Comparison of ENCODE assay signal across 8 cellular contexts in the genomic region with DNA sequence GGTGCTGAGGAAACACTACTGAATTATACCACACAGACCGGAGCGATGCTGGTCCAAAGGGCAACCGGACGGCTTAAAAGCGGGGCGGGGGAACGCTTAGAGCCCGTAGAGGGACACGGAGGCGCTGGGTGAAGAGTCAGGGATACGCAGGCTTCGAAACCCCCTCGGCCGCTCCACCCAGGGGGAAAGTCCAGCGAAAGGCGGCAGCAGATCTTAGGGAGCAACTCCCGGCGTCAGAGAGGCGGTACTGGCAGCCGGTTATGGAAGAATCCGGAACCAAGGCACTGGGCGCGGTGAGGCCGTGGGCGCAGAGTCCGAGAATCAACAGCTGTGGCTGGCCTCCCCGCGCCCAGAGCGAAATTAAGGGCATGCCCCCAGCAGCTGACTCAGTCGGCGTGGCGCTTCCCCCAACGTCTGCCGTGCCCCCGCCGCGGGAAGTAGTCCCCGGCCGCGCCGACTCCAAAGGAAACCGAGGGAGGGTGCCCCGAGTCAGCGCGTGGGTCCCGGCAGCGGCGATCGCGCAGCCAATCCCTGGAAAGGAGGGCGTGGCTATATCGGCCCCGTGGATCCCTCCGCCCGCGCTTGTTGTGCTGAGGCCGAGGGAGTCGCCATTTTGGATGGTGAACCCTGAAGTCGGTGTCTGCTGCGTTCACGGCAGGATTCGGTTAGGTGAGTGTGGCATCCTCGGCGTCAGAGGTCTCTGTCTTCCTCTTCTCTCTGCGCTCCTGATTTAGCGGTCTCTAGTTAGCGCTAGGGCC. TPM values are rescaled to one million over a fixed set of nuclear protein-coding genes. Genes with fewer than 3 reads are reported as not detected.
DNase-seq lines count a peak whose midpoint lies in the region; ATAC-seq and TF ChIP-seq lines count a peak whose summit lies in the region.

IST1 (plus strand) TSS at position 611 of the 758 bp plus-strand sequence. CDS start 20,110 bp downstream, outside the sequence.

- H3K9me2 ChIP-seq in GM23338 (ENCODE audit: insufficient read depth), result no peaks in the 10 kb centered on the region

- H3K4me3 Mint-ChIP-seq in GM23338 (peak within 1 kb of the TSS; percentile 97), nephron (peak within 1 kb of the TSS; percentile 93 to 99 (median 99))
- H3K4me3 Mint-ChIP-seq in stimulated activated naive CD8-positive, alpha-beta T cell treated with anti-CD3 and anti-CD28 coated beads, Interleukin-15, Interleukin-2, amounts not matched to agents 100 ng/mL and 50 ng/mL, for 24 hours, result peak within 1 kb of the TSS; percentile 99

- H3K27me3 Mint-ChIP-seq in GM23338 (ENCODE audit: insufficient read depth, low read depth, poor library complexity) (peaks cover 12% of the 10 kb centered on the region), nephron (ENCODE audit: low read depth) (peaks cover 3% of the 10 kb centered on the region)
- H3K27me3 Mint-ChIP-seq in stimulated activated naive CD8-positive, alpha-beta T cell treated with anti-CD3 and anti-CD28 coated beads, Interleukin-15, Interleukin-2, amounts not matched to agents 100 ng/mL and 50 ng/mL, for 24 hours, result no peaks in the 10 kb centered on the region

- DNase-seq in EH (ENCODE audit: low read depth) (peak; percentile 97), GM23338 (ENCODE audit: low spot score) (peak; percentile 99), LHCN-M2 (ENCODE audit: low read depth) (peak; percentile 99), RWPE2 (ENCODE audit: low spot score) (peak; percentile 98), fibroblast of peridontal ligament (ENCODE audit: extremely low read depth) (peak; percentile 98)
- peak; percentile 97 for DNase-seq in activated T-helper 9 cell treated with anti-CD3 and anti-CD28 coated beads, Interleukin-2, amount 50 U/mL, for 16 hours (ENCODE audit: low read depth)

- peaks cover 40% of the 10 kb centered on the region for H4K20me1 ChIP-seq in GM23338 (replicated peaks; ENCODE audit: insufficient read depth)

- H3K9me3 ChIP-seq in RWPE2 (ENCODE audit: severe bottlenecking), result no peaks in the 10 kb centered on the region

- H3K4me3 ChIP-seq in GM23338 (peak within 1 kb of the TSS; percentile 100), RWPE2 (ENCODE audit: severe bottlenecking) (peak within 1 kb of the TSS; percentile 93)

- peak within 1 kb of the TSS; percentile 99 for H3K4me2 ChIP-seq in GM23338

- H3K9me3 Mint-ChIP-seq in GM23338, result no peaks in the 10 kb centered on the region; the same call in 2 of the 3 replicates
- H3K9me3 Mint-ChIP-seq in nephron, result no peaks in the 10 kb centered on the region
- H3K9me3 Mint-ChIP-seq in stimulated activated naive CD8-positive, alpha-beta T cell treated with anti-CD3 and anti-CD28 coated beads, Interleukin-15, Interleukin-2, amounts not matched to agents 100 ng/mL and 50 ng/mL, for 24 hours, result no peaks in the 10 kb centered on the region

- H3K4me1 Mint-ChIP-seq in GM23338 (peaks cover 10% of the 10 kb centered on the region), nephron (peaks cover 17% of the 10 kb centered on the region)
- H3K4me1 Mint-ChIP-seq in stimulated activated naive CD8-positive, alpha-beta T cell treated with anti-CD3 and anti-CD28 coated beads, Interleukin-15, Interleukin-2, amounts not matched to agents 100 ng/mL and 50 ng/mL, for 24 hours (ENCODE audit: low read depth), result peaks cover 38% of the 10 kb centered on the region

- TF ChIP-seq CTCF in GM23338 (conservative IDR thresholded peaks at IDR 0.05; ENCODE audit: low read depth in 2 of 2) (no peak), RWPE2 (IDR thresholded peaks at IDR 0.05; ENCODE audit: poor library complexity, severe bottlenecking) (no peak), nephron (IDR thresholded peaks at IDR 0.05; ENCODE audit: unreplicated experiment in 3 of 3) (no peak)

- ATAC-seq in GM23338 (peak; percentile 80), RWPE2 (ENCODE audit: low read depth) (peak; percentile 89)

- H3K4me1 ChIP-seq in GM23338 (ENCODE audit: insufficient read depth), result peaks cover 13% of the 10 kb centered on the region; the same call in 1 of the 2 replicates
- H3K4me1 ChIP-seq in RWPE2 (ENCODE audit: insufficient read depth, poor library complexity, severe bottlenecking), result peaks cover 8% of the 10 kb centered on the region

- peak within 1 kb of the TSS; percentile 97 for H3K27ac Mint-ChIP-seq in GM23338
- peak within 1 kb of the TSS; percentile 97 to 99 (median 98) for H3K27ac Mint-ChIP-seq in nephron
- peak within 1 kb of the TSS; percentile 98 for H3K27ac Mint-ChIP-seq in stimulated activated naive CD8-positive, alpha-beta T cell treated with anti-CD3 and anti-CD28 coated beads, Interleukin-15, Interleukin-2, amounts not matched to agents 100 ng/mL and 50 ng/mL, for 24 hours

- H3F3A ChIP-seq in GM23338 (replicated peaks; ENCODE audit: low read depth), result peaks cover 6% of the 10 kb centered on the region; the same call in 1 of the 2 replicates

- H3K36me3 ChIP-seq in GM23338 (ENCODE audit: insufficient read depth) (peaks cover 8% of the 10 kb centered on the region; the same call in 1 of the 2 replicates), RWPE2 (ENCODE audit: low read depth) (peaks cover 29% of the 10 kb centered on the region)

- peak within 1 kb of the TSS; percentile 93 for H2AFZ ChIP-seq in GM23338

- H3K36me3 Mint-ChIP-seq in GM23338 (ENCODE audit: low read depth) (peaks cover 14% of the 10 kb centered on the region), nephron (ENCODE audit: low read depth) (peaks cover 14% of the 10 kb centered on the region)
- H3K36me3 Mint-ChIP-seq in stimulated activated naive CD8-positive, alpha-beta T cell treated with anti-CD3 and anti-CD28 coated beads, Interleukin-15, Interleukin-2, amounts not matched to agents 100 ng/mL and 50 ng/mL, for 24 hours (ENCODE audit: low read depth), result peaks cover 11% of the 10 kb centered on the region

- H3K27ac ChIP-seq in GM23338 (ENCODE audit: low read depth) (peak within 1 kb of the TSS; percentile 99), RWPE2 (ENCODE audit: poor library complexity, severe bottlenecking) (peak within 1 kb of the TSS; percentile 76)

- H3K27me3 ChIP-seq in GM23338 (ENCODE audit: insufficient read depth), result no peaks in the 10 kb centered on the region
- H3K27me3 ChIP-seq in RWPE2 (ENCODE audit: insufficient read depth, poor library complexity, severe bottlenecking), result no peaks in the 10 kb centered on the region

- H3K79me2 ChIP-seq in GM23338 (replicated peaks; ENCODE audit: insufficient read depth), result peaks cover 51% of the 10 kb centered on the region

TF ChIP-seq in GM23338, 12 proteins besides CTCF, POLR2A, EP300 and RAD21 (continues in another document):
- TF ChIP-seq POLR2AphosphoS5 (IDR thresholded peaks at IDR 0.05; ENCODE audit: low read depth), result peak; percentile 97
- TF ChIP-seq, protein P1, sequence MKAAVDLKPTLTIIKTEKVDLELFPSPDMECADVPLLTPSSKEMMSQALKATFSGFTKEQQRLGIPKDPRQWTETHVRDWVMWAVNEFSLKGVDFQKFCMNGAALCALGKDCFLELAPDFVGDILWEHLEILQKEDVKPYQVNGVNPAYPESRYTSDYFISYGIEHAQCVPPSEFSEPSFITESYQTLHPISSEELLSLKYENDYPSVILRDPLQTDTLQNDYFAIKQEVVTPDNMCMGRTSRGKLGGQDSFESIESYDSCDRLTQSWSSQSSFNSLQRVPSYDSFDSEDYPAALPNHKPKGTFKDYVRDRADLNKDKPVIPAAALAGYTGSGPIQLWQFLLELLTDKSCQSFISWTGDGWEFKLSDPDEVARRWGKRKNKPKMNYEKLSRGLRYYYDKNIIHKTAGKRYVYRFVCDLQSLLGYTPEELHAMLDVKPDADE (IDR thresholded peaks at IDR 0.05), result peak; percentile 64; the same call in 1 of the 2 replicates
- no peak for TF ChIP-seq JUNB (IDR thresholded peaks at IDR 0.05; ENCODE audit: unreplicated experiment)

RNA-seq across cellular contexts. Expression of gene IST1, which starts in this region (rescaled TPM):
- 231 and 234 TPM in 2 replicates for total RNA-seq in GM23338 (2014; rRNA removed; shearing (Covaris generic))
- 108 and 113 TPM in 2 replicates for polyA plus RNA-seq in GM23338 (2016; fragmentation: Nextera tagmentation; extraction: Ambion mirVana)
- 193 and 208 TPM in 2 replicates for total RNA-seq in LHCN-M2 (2014; rRNA removed)
- polyA plus RNA-seq in LHCN-M2 (2012), result 94.2 TPM

Comparison
In these comparisons a context has a peak if more than half of its experiments do, and no peak if none do; other contexts are left out.
1. Peak in every context shown above with its lines: DNase-seq, ATAC-seq, H3K4me3 ChIP-seq and H3K27ac ChIP-seq.